ENCODE assay signal across 11 cellular contexts in the genomic region with DNA sequence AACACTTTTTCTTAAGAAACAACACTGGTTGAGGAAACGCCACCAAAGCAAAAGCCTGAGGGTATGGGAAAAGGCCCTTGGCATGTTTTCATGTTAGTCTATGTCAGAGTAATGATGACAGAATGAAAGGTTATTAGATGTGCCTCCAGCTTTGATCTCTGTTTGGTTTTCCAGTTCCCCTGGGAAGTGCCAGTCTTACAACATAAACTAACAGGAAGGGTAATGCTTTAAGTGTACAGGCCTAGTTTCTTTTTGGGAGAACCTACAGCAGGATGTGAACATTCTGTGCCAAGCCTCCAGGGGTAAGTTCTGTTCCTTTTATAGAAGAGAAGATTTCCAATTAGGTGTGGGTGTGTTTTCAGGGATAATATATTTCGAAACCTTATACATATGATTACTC.
DNase-seq lines count a peak whose midpoint lies in the region; ATAC-seq and TF ChIP-seq lines count a peak whose summit lies in the region.
"Had no signal": no experiment of that assay in that cellular context is flagged by ENCODE, and none has a peak within 500 bp of the region (broad histone marks: within the 10 kb centered on the region; RNA-seq: fewer than 3 reads in every experiment).

No MANE protein-coding gene starts in this region.

- ATAC-seq in RWPE2 (ENCODE audit: low read depth) (peak; percentile 90), GM19395 (IDR thresholded peaks at IDR 0.05; ENCODE audit: unreplicated experiment) (no peak), HG02870 (IDR thresholded peaks at IDR 0.05; ENCODE audit: unreplicated experiment) (no peak)

- H3K4me1 Mint-ChIP-seq in progenitor cell of endocrine pancreas (ENCODE audit: low read depth), result peaks cover 42% of the 10 kb centered on the region

- H3K4me3 ChIP-seq in RWPE2 (ENCODE audit: severe bottlenecking), result no peak overlapping the region
- no peak overlapping the region for H3K4me3 ChIP-seq in fibroblast of lung (replicated peaks in 1 of 4; ENCODE audit: control extremely low read depth in 1 of 4, insufficient read depth in 1 of 4, low read depth in 3 of 4, low read length in 4 of 4)

- DNase-seq in CD1c-positive myeloid dendritic cell (ENCODE audit: extremely low spot score) (peak; percentile 49), RWPE2 (ENCODE audit: low spot score) (no peak), fibroblast of lung (ENCODE audit: low read depth in 2 of 2) (peak; percentile 54 to 89), progenitor cell of endocrine pancreas (ENCODE audit: low spot score, unreplicated experiment) (no peak), COLO668 (lab: John Stamatoyannopoulos, UW; ENCODE audit: unreplicated experiment) (no peak), pons (ENCODE audit: low spot score) (no peak)
- DNase-seq: activated CD4-positive, alpha-beta T cell treated with anti-CD3 and anti-CD28 coated beads for 1 hour; stimulated activated naive CD4-positive, alpha-beta T cell treated with Interleukin-2 at 50 U/mL for 16 hours had no signal

- H3K4me2 ChIP-seq in fibroblast of lung (ENCODE audit: extremely low read depth, insufficient read depth, low read length), result peak overlapping the region; percentile 42

- peaks cover 31% of the 10 kb centered on the region for H3K4me1 ChIP-seq in RWPE2 (ENCODE audit: insufficient read depth, poor library complexity, severe bottlenecking)
- peaks cover 11% of the 10 kb centered on the region for H3K4me1 ChIP-seq in fibroblast of lung (ENCODE audit: control insufficient read depth, extremely low read depth, insufficient read depth, low read length)

- no peak for TF ChIP-seq CTCF in RWPE2 (IDR thresholded peaks at IDR 0.05; ENCODE audit: poor library complexity, severe bottlenecking)
- TF ChIP-seq CTCF in fibroblast of lung (conservative IDR thresholded peaks at IDR 0.05 in 1 of 2, IDR thresholded peaks at IDR 0.05 in 1 of 2; ENCODE audit: low read depth in 1 of 2, low read length in 2 of 2), result no peak
- TF ChIP-seq CTCF in progenitor cell of endocrine pancreas (IDR thresholded peaks at IDR 0.05; ENCODE audit: unreplicated experiment), result no peak

- H2AFZ ChIP-seq in fibroblast of lung (ENCODE audit: low read length), result no peak overlapping the region

- peaks cover 7% of the 10 kb centered on the region for H3K36me3 Mint-ChIP-seq in progenitor cell of endocrine pancreas (ENCODE audit: insufficient read depth)

- no peak overlapping the region for H3K9ac ChIP-seq in fibroblast of lung (ENCODE audit: insufficient read depth, low read length)

- no peaks in the 10 kb centered on the region for H3K27me3 ChIP-seq in RWPE2 (ENCODE audit: insufficient read depth, poor library complexity, severe bottlenecking)
- H3K27me3 ChIP-seq in fibroblast of lung (ENCODE audit: control insufficient read depth, insufficient read depth, low read length), result no peaks in the 10 kb centered on the region

- peak overlapping the region; percentile 82 for H3K27ac Mint-ChIP-seq in progenitor cell of endocrine pancreas

- no peaks in the 10 kb centered on the region for H3K27me3 Mint-ChIP-seq in progenitor cell of endocrine pancreas

- H3K79me2 ChIP-seq in fibroblast of lung (ENCODE audit: control insufficient read depth, insufficient read depth, low read length), result no peaks in the 10 kb centered on the region

- peak overlapping the region; percentile 75 for H3K27ac ChIP-seq in RWPE2 (ENCODE audit: poor library complexity, severe bottlenecking)
- no peak overlapping the region for H3K27ac ChIP-seq in fibroblast of lung (ENCODE audit: insufficient read depth, low read length)

- H3K36me3 ChIP-seq in RWPE2 (ENCODE audit: low read depth) (no peaks in the 10 kb centered on the region), fibroblast of lung (ENCODE audit: control insufficient read depth, insufficient read depth, low read length) (no peaks in the 10 kb centered on the region)

- H4K20me1 ChIP-seq in fibroblast of lung (ENCODE audit: control insufficient read depth, extremely low read depth, insufficient read depth, low read length), result no peaks in the 10 kb centered on the region

- H3K4me3 Mint-ChIP-seq in progenitor cell of endocrine pancreas (ENCODE audit: low read depth), result no peak overlapping the region
- H3K4me3 Mint-ChIP-seq: neural crest cell had no signal

- H3K9me3 ChIP-seq in RWPE2 (ENCODE audit: severe bottlenecking) (no peaks in the 10 kb centered on the region), fibroblast of lung (ENCODE audit: control insufficient read depth, insufficient read depth, low read depth, low read length) (no peaks in the 10 kb centered on the region)

- peaks cover 5% of the 10 kb centered on the region for H3K9me3 Mint-ChIP-seq in progenitor cell of endocrine pancreas (ENCODE audit: low read depth)
- H3K9me3 Mint-ChIP-seq: neural crest cell had no signal

Comparison
In these comparisons a context has a peak if more than half of its experiments do, and no peak if none do; other contexts are left out.
1. DNase-seq: peak in CD1c-positive myeloid dendritic cell (single experiment) and fibroblast of lung (2 of 2); none in RWPE2 (single experiment), progenitor cell of endocrine pancreas (single experiment), COLO668 (single experiment) and pons (single experiment).